In the genomic region with DNA sequence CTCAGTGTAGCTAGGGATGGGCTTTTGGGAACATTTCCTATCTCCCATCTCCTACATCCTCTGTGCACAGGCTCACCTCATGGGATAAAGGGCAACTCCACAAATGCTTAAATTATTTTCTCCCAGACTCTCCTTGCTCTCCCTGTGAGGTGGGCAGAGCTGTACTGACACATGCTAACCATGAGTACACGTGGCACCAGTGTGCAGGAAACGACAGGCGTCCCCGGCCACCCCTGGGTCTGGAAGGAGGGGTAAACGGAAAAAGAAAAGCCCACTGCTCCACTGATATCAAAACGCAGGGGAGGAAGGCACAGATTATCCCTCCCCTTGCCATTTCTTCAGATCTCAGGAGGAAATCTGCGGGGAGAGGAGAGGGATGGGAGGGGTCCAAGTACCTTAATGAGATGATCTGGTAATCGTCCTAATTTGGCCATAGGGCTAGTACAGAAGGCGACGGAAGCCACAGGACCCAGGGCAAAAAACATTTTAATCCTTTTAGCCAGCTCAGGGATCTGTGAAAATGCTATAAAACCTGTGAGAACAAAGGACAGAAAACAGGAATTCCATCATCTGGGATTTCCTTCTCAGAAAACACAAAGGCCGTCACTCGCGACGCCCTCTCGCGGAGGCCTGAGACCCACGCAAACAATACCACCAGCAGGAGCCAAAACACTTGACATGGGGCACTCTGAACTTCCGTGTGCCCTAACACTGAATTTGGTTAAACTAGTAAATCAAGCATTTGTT, we compare ENCODE assay signal across 10 cellular contexts. TPM values are rescaled to one million over a fixed set of nuclear protein-coding genes. Genes with fewer than 3 reads are reported as not detected.
DNase-seq lines count a peak whose midpoint lies in the region; ATAC-seq and TF ChIP-seq lines count a peak whose summit lies in the region.
"Had no signal": no experiment of that assay in that cellular context is flagged by ENCODE, and none has a peak within 500 bp of the region (broad histone marks: within the 10 kb centered on the region; RNA-seq: fewer than 3 reads in every experiment).

No MANE protein-coding gene starts in this region.

- TF ChIP-seq CTCF in brain microvascular endothelial cell (IDR thresholded peaks at IDR 0.05; ENCODE audit: low read depth, low read length, missing control alignments) (peak; percentile 59), hepatocyte (IDR thresholded peaks at IDR 0.05; ENCODE audit: poor library complexity) (peak; percentile 40), spleen (IDR thresholded peaks at IDR 0.05 in 8 of 11, conservative IDR thresholded peaks at IDR 0.05 in 3 of 11) (peak in 8 of 11 experiments; percentile 17 to 61 (median 49)), osteoblast (IDR thresholded peaks at IDR 0.05; ENCODE audit: extremely low read depth, low read depth, low read length) (no peak), BE2C (IDR thresholded peaks at IDR 0.05; ENCODE audit: low read depth, low read length) (no peak)

- 0 out of 2 replicates have a peak overlapping the region, but pooled peaks have one; percentile 30 for H3K9ac ChIP-seq in HUES64 (ENCODE audit: low read depth, low read length)

- H3K36me3 ChIP-seq in HUES64 (ENCODE audit: insufficient read depth, low read length) = peaks cover 13% of the 10 kb centered on the region
- peaks cover 5% of the 10 kb centered on the region for H3K36me3 ChIP-seq in brain microvascular endothelial cell (replicated peaks)
- H3K36me3 ChIP-seq in hepatocyte (replicated peaks; ENCODE audit: insufficient read depth, low read depth) = no peaks in the 10 kb centered on the region
- H3K36me3 ChIP-seq in spleen = peaks cover 0 to 96% (median 29%) of the 10 kb centered on the region in 6 donors
- H3K36me3 ChIP-seq in osteoblast (ENCODE audit: insufficient read depth, low read length) = peaks cover 4% of the 10 kb centered on the region
- H3K36me3 ChIP-seq in BE2C = no peaks in the 10 kb centered on the region

- H3K4me1 ChIP-seq in HUES64 (ENCODE audit: insufficient read depth, low read length) (peaks cover 13% of the 10 kb centered on the region), hepatocyte (ENCODE audit: insufficient read depth) (peaks cover 3% of the 10 kb centered on the region), spleen (peaks cover 0 to 15% (median 6%) of the 10 kb centered on the region in 6 donors), osteoblast (ENCODE audit: insufficient read depth, low read length) (no peaks in the 10 kb centered on the region), BE2C (no peaks in the 10 kb centered on the region)

- H3K4me3 ChIP-seq in HUES64 (ENCODE audit: low read length) (no peak overlapping the region), brain microvascular endothelial cell (ENCODE audit: low read depth, low read length) (no peak overlapping the region), hepatocyte (no peak overlapping the region), spleen (peak overlapping the region in 3 of 8 donors; percentile 6 to 21 (median 13)), osteoblast (ENCODE audit: insufficient read depth, low read length) (no peak overlapping the region), BE2C (ENCODE audit: low read depth, low read length) (no peak overlapping the region)

- H4K20me1 ChIP-seq in hepatocyte (ENCODE audit: insufficient read depth, poor library complexity, severe bottlenecking) = no peaks in the 10 kb centered on the region
- no peaks in the 10 kb centered on the region for H4K20me1 ChIP-seq in osteoblast (ENCODE audit: insufficient read depth, low read length)

- H3K4me2 ChIP-seq in hepatocyte (peak overlapping the region; percentile 61), osteoblast (ENCODE audit: insufficient read depth, low read length) (no peak overlapping the region)

- H3K9me2 ChIP-seq in hepatocyte (replicated peaks; ENCODE audit: insufficient read depth) = no peaks in the 10 kb centered on the region

- in situ Hi-C loops in brain microvascular endothelial cell (cut with HindIII; ENCODE audit: low pct_ligation_motif_present, low sequenced_read_pairs) = loop anchor here (25.0 kb wide), 1 partner anchor 213 kb away; no protein-coding TSS in a partner anchor

- H3K27ac ChIP-seq in HUES64 (ENCODE audit: low read depth, low read length) (peak overlapping the region; percentile 24), brain microvascular endothelial cell (no peak overlapping the region), hepatocyte (no peak overlapping the region), spleen (peak overlapping the region in 7 of 8 donors; percentile 55 to 83 (median 72)), osteoblast (ENCODE audit: low read depth, low read length) (no peak overlapping the region)

- H2AFZ ChIP-seq in hepatocyte (peak overlapping the region; percentile 67), osteoblast (ENCODE audit: low read length) (no peak overlapping the region)

- intact Hi-C loops in spleen (cut with DNase I; ENCODE audit: low total_unique reads) = no loop called here

- ATAC-seq in HG02798 (IDR thresholded peaks at IDR 0.05; ENCODE audit: poor library complexity, unreplicated experiment) = no peak

- H3K9me3 ChIP-seq in HUES64 (ENCODE audit: insufficient read depth, low read depth, low read length) = peaks cover 11% of the 10 kb centered on the region; the same call in 1 of the 2 replicates
- no peaks in the 10 kb centered on the region for H3K9me3 ChIP-seq in hepatocyte (ENCODE audit: low read depth)
- no peaks in the 10 kb centered on the region for H3K9me3 ChIP-seq in spleen
- no peaks in the 10 kb centered on the region for H3K9me3 ChIP-seq in osteoblast (ENCODE audit: low read depth, low read length)
- H3K9me3 ChIP-seq in BE2C = no peaks in the 10 kb centered on the region

- WGBS in HUES64 = 81% methylated on average over 18 of the region's 18 CpGs
- WGBS in hepatocyte (ENCODE audit: low lambda C conversion rate, missing lambda C conversion rate) = 27% methylated on average over 18 of the region's 18 CpGs
- 41 to 62% (median 55%) methylated on average over 18 of the region's 18 CpGs for WGBS in spleen, 5 donors

- no peak for DNase-seq in brain microvascular endothelial cell
- peak; percentile 30 for DNase-seq in hepatocyte (ENCODE audit: low spot score)
- DNase-seq in spleen = no peak
- no peak for DNase-seq in osteoblast (ENCODE audit: insufficient read length, low spot score, missing footprints)
- no peak for DNase-seq in activated T-cell treated with anti-CD3 and anti-CD28 coated beads, Interleukin-2, amount 50 U/mL, for 48 hours
- no peak for DNase-seq in BE2C
- DNase-seq: erythroblast; stimulated activated naive CD4-positive, alpha-beta T cell had no signal

- H3K79me2 ChIP-seq in hepatocyte = no peaks in the 10 kb centered on the region
- no peaks in the 10 kb centered on the region for H3K79me2 ChIP-seq in osteoblast (ENCODE audit: insufficient read depth, low read length)

- TF ChIP-seq POLR2A in spleen (IDR thresholded peaks at IDR 0.05) = no peak

- no peaks in the 10 kb centered on the region for H3K27me3 ChIP-seq in HUES64 (ENCODE audit: insufficient read depth, low read length)
- H3K27me3 ChIP-seq in brain microvascular endothelial cell (replicated peaks) = no peaks in the 10 kb centered on the region
- H3K27me3 ChIP-seq in hepatocyte = no peaks in the 10 kb centered on the region
- no peaks in the 10 kb centered on the region for H3K27me3 ChIP-seq in spleen (replicated peaks in 1 of 7)
- no peaks in the 10 kb centered on the region for H3K27me3 ChIP-seq in osteoblast (ENCODE audit: insufficient read depth, low read length)
- H3K27me3 ChIP-seq in BE2C = no peaks in the 10 kb centered on the region

RNA-seq across cellular contexts. Expression of gene CH25H, which starts 17.8 kb away (rescaled TPM):
- 0.15 TPM for polyA plus RNA-seq in HUES64 (2013, experiment 1 of 2)
- polyA plus RNA-seq in HUES64 (2013, experiment 2 of 2) = 0.25 TPM
- total RNA-seq in hepatocyte = 3.9 and 8.8 TPM in 2 replicates
- polyA plus RNA-seq in hepatocyte = 3.8 and 5.7 TPM in 2 replicates
- 1 to 10 TPM in 5 of 7 donors, under 1 TPM in 2; 0.72 to 8.8 (median 1.8) TPM for total RNA-seq in spleen
- polyA plus RNA-seq in spleen = 1 to 10 TPM; 1.4 to 3.6 (median 2.3) TPM
- 5.8 and 13.0 TPM in 2 replicates for total RNA-seq in osteoblast
- not detected for polyA plus RNA-seq in BE2C (2012; ENCODE audit: insufficient read depth, insufficient read length, low read depth)

RNA-seq across cellular contexts. Expression of gene LIPA, which starts 26.7 kb away (rescaled TPM):
- polyA plus RNA-seq in HUES64 (2013, experiment 1 of 2) = 47.1 TPM
- polyA plus RNA-seq in HUES64 (2013, experiment 2 of 2) = 60.0 TPM
- 148 and 152 TPM in 2 replicates for total RNA-seq in hepatocyte
- polyA plus RNA-seq in hepatocyte = 128 and 144 TPM in 2 replicates
- 100 to 1,000 TPM; 216 to 828 (median 424) TPM for total RNA-seq in spleen
- 10 to 100 TPM; 28.6 to 75.0 (median 58.6) TPM for polyA plus RNA-seq in spleen
- 46.7 and 60.7 TPM in 2 replicates for total RNA-seq in osteoblast
- 49.2 TPM for polyA plus RNA-seq in BE2C (2012; ENCODE audit: insufficient read depth, insufficient read length, low read depth)

Comparison
In these comparisons a context has a peak if more than half of its experiments do, and no peak if none do; other contexts are left out.
1. H3K27ac ChIP-seq: peak in HUES64 (single experiment) and spleen (7 of 8); none in brain microvascular endothelial cell (single experiment), hepatocyte (single experiment) and osteoblast (single experiment).
2. CTCF ChIP-seq: peak in brain microvascular endothelial cell (single experiment), hepatocyte (single experiment) and spleen (8 of 11); none in osteoblast (single experiment) and BE2C (single experiment).